In the genomic region with DNA sequence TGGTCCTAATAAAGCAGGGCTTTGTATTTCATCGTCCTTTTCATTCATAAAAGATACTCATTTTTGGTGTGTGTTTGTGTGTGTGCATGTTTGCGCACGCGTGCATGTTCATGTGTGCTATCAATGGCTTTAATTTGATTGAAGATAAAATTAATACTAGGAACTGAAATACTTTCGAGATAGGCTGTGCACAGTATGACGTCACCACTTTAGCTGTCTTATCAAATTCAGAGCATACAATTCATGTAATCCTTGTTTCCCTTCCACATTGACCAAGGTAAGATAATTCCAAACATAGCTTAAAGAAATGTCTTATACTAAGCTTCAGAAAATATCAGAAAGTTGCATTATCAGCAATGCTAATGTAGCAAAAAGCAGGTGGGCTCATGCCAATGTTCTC, we compare ENCODE assay signal across 15 cellular contexts.
"Had no signal": no experiment of that assay in that cellular context is flagged by ENCODE, and none has a peak within 500 bp of the region (broad histone marks: within the 10 kb centered on the region; RNA-seq: fewer than 3 reads in every experiment).

No MANE protein-coding gene starts in this region.

- H3K9me3 ChIP-seq: SJCRH30 had no signal

- ATAC-seq: activated CD8-positive, alpha-beta T cell treated with anti-CD3 and anti-CD28 coated beads, Interleukin-2, amount 10 ng/mL, durations not matched to agents 7 days and 5 days; activated naive CD8-positive, alpha-beta T cell treated with anti-CD3 and anti-CD28 coated beads, Interleukin-2, amount 50 U/mL, for 24 hours; Panc1 had no signal

- FAIRE-seq: bronchial epithelial cell had no signal

- H3K27me3 ChIP-seq: SJCRH30 had no signal

- DNase-seq: activated T-cell treated with anti-CD3 and anti-CD28 coated beads, Interleukin-2, amount 50 U/mL, for 24 hours; caudate nucleus; cerebellar nuclear complex; NCI-H1092 treated with DMSO at 0.1 percent for 48 hours; NCI-H1417 treated with DMSO at 0.1 percent for 48 hours; NCI-H1694; NCI-H1930; NCI-H2081 treated with DMSO at 0.1 percent for 48 hours; NCI-H446 treated with DMSO at 0.1 percent for 48 hours had no signal

- H3K4me3 ChIP-seq: SJCRH30, SK-N-MC had no signal

- H3K36me3 ChIP-seq: SJCRH30 had no signal

- H3K27ac ChIP-seq: SJCRH30, SK-N-MC had no signal

- H3K4me1 ChIP-seq: SJCRH30 had no signal
